8 cellular contexts compared by ENCODE assay signal in the genomic region with DNA sequence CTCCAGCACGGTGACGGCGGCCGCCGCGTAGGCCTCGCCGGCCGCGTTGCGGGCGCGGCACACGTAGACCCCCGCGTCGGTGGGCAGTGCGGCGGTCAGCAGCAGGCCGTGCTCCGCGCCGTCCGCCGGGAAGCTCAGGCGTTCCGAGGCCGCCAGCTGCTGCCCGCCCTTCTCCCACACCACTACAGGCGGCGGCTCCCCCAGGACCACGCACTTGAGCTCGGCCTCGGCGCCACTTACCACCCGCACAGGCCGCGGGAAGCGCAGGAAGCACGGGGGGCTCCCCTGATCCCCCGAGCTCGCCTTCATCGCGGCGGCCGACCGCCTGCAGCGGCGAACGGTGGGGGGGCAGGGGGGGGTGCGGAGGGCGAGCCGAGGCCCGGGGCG. TPM values are rescaled to one million over a fixed set of nuclear protein-coding genes. Genes with fewer than 3 reads are reported as not detected.
DNase-seq lines count a peak whose midpoint lies in the region; ATAC-seq, FAIRE-seq and TF ChIP-seq lines count a peak whose summit lies in the region.

No MANE protein-coding gene starts in this region.

- peak overlapping the region; percentile 51 for H3K4me3 ChIP-seq in HAP-1
- H3K4me3 ChIP-seq in ascending aorta: peak overlapping the region; percentile 93 to 94
- peak overlapping the region; percentile 67 for H3K4me3 ChIP-seq in iPS-11a (ENCODE audit: low read depth, low read length)
- peak overlapping the region; percentile 38 to 54 for H3K4me3 ChIP-seq in small intestine (ENCODE audit: low read depth in 1 of 2, low read length in 2 of 2)

- in situ Hi-C loops in HAP-1 (cut with MboI; ENCODE audit: low sequenced_read_pairs): no loop called here

- DNase-seq in HAP-1 (ENCODE audit: low spot score in 2 of 2) (no peak), ascending aorta (ENCODE audit: low spot score in 2 of 2) (no peak), small intestine (no peak), Kasumi-1 (lab: John Stamatoyannopoulos, UW) (no peak)
- no peak for DNase-seq in activated naive CD4-positive, alpha-beta T cell treated with anti-CD3 and anti-CD28 coated beads for 36 hours

- H3K4me1 Mint-ChIP-seq in activated naive CD4-positive, alpha-beta T cell treated with anti-CD3 and anti-CD28 coated beads for 36 hours (ENCODE audit: low read depth): no peaks in the 10 kb centered on the region

- H3K36me3 ChIP-seq in HAP-1 (replicated peaks) (peaks cover 3% of the 10 kb centered on the region; the same call in 1 of the 2 replicates), ascending aorta (peaks cover 0 to 11% of the 10 kb centered on the region in 2 donors), small intestine (ENCODE audit: control insufficient read depth in 2 of 2, insufficient read depth in 2 of 2, low read length in 2 of 2) (no peaks in the 10 kb centered on the region)

- no peaks in the 10 kb centered on the region for H3K9me3 ChIP-seq in HAP-1
- H3K9me3 ChIP-seq in ascending aorta: no peaks in the 10 kb centered on the region
- no peaks in the 10 kb centered on the region for H3K9me3 ChIP-seq in small intestine (ENCODE audit: control insufficient read depth, low read depth)

- FAIRE-seq in small intestine (lab: Jason Lieb, UNC): no peak

- no peak overlapping the region for H3K27ac Mint-ChIP-seq in activated naive CD4-positive, alpha-beta T cell treated with anti-CD3 and anti-CD28 coated beads for 36 hours

- H3K27me3 ChIP-seq in HAP-1 (ENCODE audit: low read depth): no peaks in the 10 kb centered on the region
- no peaks in the 10 kb centered on the region for H3K27me3 ChIP-seq in ascending aorta
- peaks cover 0 to 3% of the 10 kb centered on the region in 2 donors for H3K27me3 ChIP-seq in small intestine (ENCODE audit: control insufficient read depth in 2 of 2, insufficient read depth in 2 of 2, low read length in 2 of 2)

- CTCF ChIA-PET in activated naive CD4-positive, alpha-beta T cell treated with anti-CD3 and anti-CD28 coated beads for 36 hours (lab: Charles Lee): interaction anchor here (0.7 to 1.4 kb wide), 3 partner anchors 12 to 168 kb away, joined by 3 to 6 read pairs (median 6); no protein-coding TSS in a partner anchor

- H3K4me3 Mint-ChIP-seq in activated naive CD4-positive, alpha-beta T cell treated with anti-CD3 and anti-CD28 coated beads for 36 hours: no peak overlapping the region

- intact Hi-C loops in ascending aorta (cut with DNase I): loop anchor here (1.0 to 2.0 kb wide), 2 partner anchors 18 to 26 kb away; a partner anchor contains a TSS
- intact Hi-C loops in activated naive CD4-positive, alpha-beta T cell treated with anti-CD3 and anti-CD28 coated beads for 36 hours (cut with micrococcal nuclease): no loop called here

- no peaks in the 10 kb centered on the region for H3K9me3 Mint-ChIP-seq in activated naive CD4-positive, alpha-beta T cell treated with anti-CD3 and anti-CD28 coated beads for 36 hours

- WGBS in small intestine, 3 donors: 0 to 2% (median 2%) methylated on average over 18 to 55 of the region's 55 CpGs

- no peak for TF ChIP-seq CTCF in ascending aorta (IDR thresholded peaks at IDR 0.05)

- H3K4me1 ChIP-seq in HAP-1 (peaks cover 15% of the 10 kb centered on the region), ascending aorta (peaks cover 0 to 12% of the 10 kb centered on the region in 2 donors), small intestine (ENCODE audit: control insufficient read depth in 2 of 2, insufficient read depth in 1 of 2, low read depth in 1 of 2, low read length in 1 of 2) (no peaks in the 10 kb centered on the region)

- peak overlapping the region; percentile 89 to 90 for H3K27ac ChIP-seq in ascending aorta
- peak overlapping the region in 1 of 2 donors; percentile 57 for H3K27ac ChIP-seq in small intestine (ENCODE audit: low read depth in 1 of 2, low read length in 1 of 2)

- ATAC-seq in HG03565 (IDR thresholded peaks at IDR 0.05; ENCODE audit: unreplicated experiment) (no peak), HG03175 (IDR thresholded peaks at IDR 0.05; ENCODE audit: unreplicated experiment) (no peak)

- no peaks in the 10 kb centered on the region for H3K36me3 Mint-ChIP-seq in activated naive CD4-positive, alpha-beta T cell treated with anti-CD3 and anti-CD28 coated beads for 36 hours (ENCODE audit: low read depth)

- peaks cover 43% of the 10 kb centered on the region for H3K27me3 Mint-ChIP-seq in activated naive CD4-positive, alpha-beta T cell treated with anti-CD3 and anti-CD28 coated beads for 36 hours (ENCODE audit: low read depth)

RNA-seq across cellular contexts. Expression of a gene that starts 0.4 kb away (rescaled TPM):
- 151 TPM for total RNA-seq in ascending aorta
- 10 to 100 TPM in 2 of 3 donors, 1 to 10 TPM in 1; 4.5 to 16.3 (median 14.6) TPM for polyA plus RNA-seq in small intestine
- 1 to 10 TPM; 1.5 to 1.6 TPM for total RNA-seq in activated naive CD4-positive, alpha-beta T cell treated with anti-CD3 and anti-CD28 coated beads for 36 hours

RNA-seq across cellular contexts. Expression of a gene that starts 1.2 kb away (rescaled TPM):
- not detected for total RNA-seq in ascending aorta
- polyA plus RNA-seq in small intestine: under 1 TPM in 1 of 3 donors, not detected in 2; 0.18 TPM
- not detected for total RNA-seq in activated naive CD4-positive, alpha-beta T cell treated with anti-CD3 and anti-CD28 coated beads for 36 hours

RNA-seq across cellular contexts. Expression of a gene that starts 26.7 kb away (rescaled TPM):
- total RNA-seq in ascending aorta: 138 TPM
- polyA plus RNA-seq in small intestine: 10 to 100 TPM; 20.4 to 38.9 (median 23.9) TPM
- 10 to 100 TPM; 32.1 TPM for total RNA-seq in activated naive CD4-positive, alpha-beta T cell treated with anti-CD3 and anti-CD28 coated beads for 36 hours

RNA-seq across cellular contexts. Expression of a gene that starts 27.1 kb away (rescaled TPM):
- total RNA-seq in ascending aorta: 6.0 TPM
- polyA plus RNA-seq in small intestine: 10 to 100 TPM in 1 of 3 donors, 1 to 10 TPM in 2; 1.8 to 23.5 (median 9.6) TPM
- 1 to 10 TPM in 1 of 2 experiments, under 1 TPM in 1; 0.86 to 1.1 TPM for total RNA-seq in activated naive CD4-positive, alpha-beta T cell treated with anti-CD3 and anti-CD28 coated beads for 36 hours

RNA-seq across cellular contexts. Expression of a gene that starts 27.3 kb away (rescaled TPM):
- 249 TPM for total RNA-seq in ascending aorta
- 10 to 100 TPM in 2 of 3 donors, 1 to 10 TPM in 1; 8.7 to 51.9 (median 49.0) TPM for polyA plus RNA-seq in small intestine
- 1 to 10 TPM; 8.5 to 9.0 TPM for total RNA-seq in activated naive CD4-positive, alpha-beta T cell treated with anti-CD3 and anti-CD28 coated beads for 36 hours

Comparison
In these comparisons a context has a peak if more than half of its experiments do, and no peak if none do; other contexts are left out.
1. RNA of a gene that starts 0.4 kb away (total RNA-seq): 151 TPM in ascending aorta (single experiment); 1.5 to 1.6 TPM in activated naive CD4-positive, alpha-beta T cell treated with anti-CD3 and anti-CD28 coated beads for 36 hours; every median in the first group is over 10 times any median in the second.
2. Peak in every context shown above with its lines, with median percentiles within 50 percentile points of each other: H3K4me3 ChIP-seq.